8 cellular contexts compared by ENCODE assay signal in genomic region chr19:18322318-18322758, GRCh38. TPM values are rescaled to one million over a fixed set of nuclear protein-coding genes. Genes with fewer than 3 reads are reported as not detected.
DNase-seq lines count a peak whose midpoint lies in the region; ATAC-seq and TF ChIP-seq lines count a peak whose summit lies in the region.

No MANE protein-coding gene starts in this region.

- H3K4me3 Mint-ChIP-seq in activated T-helper 2 cell treated with anti-CD3 and anti-CD28 coated beads, Interferon-gamma antibody, Interleukin-2, Interleukin-4, amounts not matched to agents 10 μg/mL and 5 μg/mL and 100 μg/mL, durations not matched to agents 14 hours and 24 hours and 36 hours (ENCODE audit: low read depth), result peak overlapping the region; percentile 94

- H3K27ac Mint-ChIP-seq in activated T-helper 2 cell treated with anti-CD3 and anti-CD28 coated beads, Interferon-gamma antibody, Interleukin-2, Interleukin-4, amounts not matched to agents 10 μg/mL and 5 μg/mL and 100 μg/mL, durations not matched to agents 14 hours and 24 hours and 36 hours, result peak overlapping the region; percentile 97

- H3K4me1 ChIP-seq in left ventricle myocardium inferior, result peaks cover 69% of the 10 kb centered on the region

- H3K9me3 ChIP-seq in AG04450 (ENCODE audit: control insufficient read depth, insufficient read depth, low read length), result no peaks in the 10 kb centered on the region
- no peaks in the 10 kb centered on the region for H3K9me3 ChIP-seq in left ventricle myocardium inferior (replicated peaks)

- no peak for DNase-seq in AG04450 (ENCODE audit: low read depth, low spot score)
- DNase-seq in GM10266 (ENCODE audit: extremely low spot score), result peak; percentile 63
- peak; percentile 25 for DNase-seq in NCI-H1694 treated with DMSO at 0.1 percent for 48 hours (lab: John Stamatoyannopoulos, UW)
- DNase-seq in activated T-helper 2 cell treated with anti-CD3 and anti-CD28 coated beads, Interferon-gamma antibody, Interleukin-2, Interleukin-4, amounts not matched to agents 10 μg/mL and 5 μg/mL and 100 μg/mL, durations not matched to agents 14 hours and 24 hours and 36 hours (ENCODE audit: low spot score), result peak; percentile 52
- peak; percentile 46 for DNase-seq in left ventricle myocardium inferior
- DNase-seq in retinal pigment epithelial cell (ENCODE audit: low read depth), result peak; percentile 49

- CTCF ChIA-PET in AG04450 (lab: Charles Lee), result interaction anchor here (0.6 to 3.7 kb wide), 11 partner anchors 11 to 209 kb away, joined by 3 to 58 read pairs (median 4); partner anchors contain the start of gene JUND

- POLR2A ChIA-PET in AG04450 (lab: Yijun Ruan, JAX), result interaction anchor here (0.6 to 3.3 kb wide), 10 partner anchors 14 to 127 kb away, joined by 3 to 92 read pairs (median 4); partner anchors contain the start of gene JUND

- ATAC-seq in GM19452 (IDR thresholded peaks at IDR 0.05; ENCODE audit: unreplicated experiment), result no peak
- no peak for ATAC-seq in esophagus mucosa

- H3K27ac ChIP-seq in AG04450 (ENCODE audit: low read depth, low read length) (peak overlapping the region; percentile 47), left ventricle myocardium inferior (replicated peaks) (peak overlapping the region; percentile 96)

- H3K4me1 Mint-ChIP-seq in activated T-helper 2 cell treated with anti-CD3 and anti-CD28 coated beads, Interferon-gamma antibody, Interleukin-2, Interleukin-4, amounts not matched to agents 10 μg/mL and 5 μg/mL and 100 μg/mL, durations not matched to agents 14 hours and 24 hours and 36 hours (ENCODE audit: low read depth), result peaks cover 52% of the 10 kb centered on the region

- TF ChIP-seq CTCF in AG04450 (IDR thresholded peaks at IDR 0.05; ENCODE audit: low read depth, low read length), result peak; percentile 33
- TF ChIP-seq CTCF in GM10266 (IDR thresholded peaks at IDR 0.05; ENCODE audit: control insufficient read depth, insufficient read depth, low read depth, missing control alignments), result peak; percentile 41
- no peak for TF ChIP-seq CTCF in left ventricle myocardium inferior (IDR thresholded peaks at IDR 0.05; ENCODE audit: borderline replicate concordance)
- peak; percentile 54 for TF ChIP-seq CTCF in retinal pigment epithelial cell (conservative IDR thresholded peaks at IDR 0.05; ENCODE audit: low read depth, low read length)

- H3K36me3 ChIP-seq in left ventricle myocardium inferior, result no peaks in the 10 kb centered on the region

- H3K27me3 Mint-ChIP-seq in activated T-helper 2 cell treated with anti-CD3 and anti-CD28 coated beads, Interferon-gamma antibody, Interleukin-2, Interleukin-4, amounts not matched to agents 10 μg/mL and 5 μg/mL and 100 μg/mL, durations not matched to agents 14 hours and 24 hours and 36 hours (ENCODE audit: low read depth), result no peaks in the 10 kb centered on the region

- H3K9me3 Mint-ChIP-seq in activated T-helper 2 cell treated with anti-CD3 and anti-CD28 coated beads, Interferon-gamma antibody, Interleukin-2, Interleukin-4, amounts not matched to agents 10 μg/mL and 5 μg/mL and 100 μg/mL, durations not matched to agents 14 hours and 24 hours and 36 hours, result no peaks in the 10 kb centered on the region

- intact Hi-C loops in activated T-helper 2 cell treated with anti-CD3 and anti-CD28 coated beads, Interferon-gamma antibody, Interleukin-2, Interleukin-4, amounts not matched to agents 10 μg/mL and 5 μg/mL and 100 μg/mL, durations not matched to agents 14 hours and 24 hours and 36 hours (cut with micrococcal nuclease), result loop anchor here (5.0 kb wide), 1 partner anchor 130 kb away; the partner anchor contains the start of gene MPV17L2
- intact Hi-C loops in left ventricle myocardium inferior (cut with micrococcal nuclease), result loop anchor here (2.0 kb wide), 1 partner anchor 44 kb away; no protein-coding TSS in a partner anchor

- H3K27me3 ChIP-seq in AG04450 (ENCODE audit: control insufficient read depth, insufficient read depth, low read length), result no peaks in the 10 kb centered on the region
- H3K27me3 ChIP-seq in left ventricle myocardium inferior (ENCODE audit: low read depth), result no peaks in the 10 kb centered on the region

- peaks cover 50% of the 10 kb centered on the region for H3K36me3 Mint-ChIP-seq in activated T-helper 2 cell treated with anti-CD3 and anti-CD28 coated beads, Interferon-gamma antibody, Interleukin-2, Interleukin-4, amounts not matched to agents 10 μg/mL and 5 μg/mL and 100 μg/mL, durations not matched to agents 14 hours and 24 hours and 36 hours (ENCODE audit: low read depth)

- H3K4me3 ChIP-seq in AG04450 (ENCODE audit: low read depth, low read length) (peak overlapping the region; percentile 79), left ventricle myocardium inferior (peak overlapping the region; percentile 83), retinal pigment epithelial cell (ENCODE audit: low read length) (peak overlapping the region; percentile 77)

RNA-seq across cellular contexts. Expression of gene LSM4, which starts 0.5 kb away (rescaled TPM):
- polyA plus RNA-seq in AG04450 (2011; rRNA removed), result 58.6 and 69.3 TPM in 2 replicates
- 22.1 and 25.7 TPM in 2 replicates for polyA minus RNA-seq in AG04450 (2011; rRNA and poly(A)+ RNA removed)
- 198 and 208 TPM in 2 replicates for total RNA-seq in activated T-helper 2 cell treated with anti-CD3 and anti-CD28 coated beads, Interferon-gamma antibody, Interleukin-2, Interleukin-4, amounts not matched to agents 10 μg/mL and 5 μg/mL and 100 μg/mL, durations not matched to agents 14 hours and 24 hours and 36 hours
- total RNA-seq in left ventricle myocardium inferior, result 94.8 TPM
- 85.0 TPM for total RNA-seq in esophagus mucosa

RNA-seq across cellular contexts. Expression of gene PGPEP1, which starts 18.1 kb away (rescaled TPM):
- polyA plus RNA-seq in AG04450 (2011; rRNA removed), result 22.0 and 29.1 TPM in 2 replicates
- 78.8 and 120 TPM in 2 replicates for polyA minus RNA-seq in AG04450 (2011; rRNA and poly(A)+ RNA removed)
- total RNA-seq in activated T-helper 2 cell treated with anti-CD3 and anti-CD28 coated beads, Interferon-gamma antibody, Interleukin-2, Interleukin-4, amounts not matched to agents 10 μg/mL and 5 μg/mL and 100 μg/mL, durations not matched to agents 14 hours and 24 hours and 36 hours, result 24.9 and 29.4 TPM in 2 replicates
- total RNA-seq in left ventricle myocardium inferior (38.8 TPM), esophagus mucosa (5.5 TPM)

RNA-seq across cellular contexts. Expression of gene JUND, which starts 40.9 kb away (rescaled TPM):
- polyA plus RNA-seq in AG04450 (2011; rRNA removed), result 48.6 and 67.8 TPM in 2 replicates
- polyA minus RNA-seq in AG04450 (2011; rRNA and poly(A)+ RNA removed), result 30.6 and 31.7 TPM in 2 replicates
- 462 and 464 TPM in 2 replicates for total RNA-seq in activated T-helper 2 cell treated with anti-CD3 and anti-CD28 coated beads, Interferon-gamma antibody, Interleukin-2, Interleukin-4, amounts not matched to agents 10 μg/mL and 5 μg/mL and 100 μg/mL, durations not matched to agents 14 hours and 24 hours and 36 hours
- 107 TPM for total RNA-seq in left ventricle myocardium inferior
- total RNA-seq in esophagus mucosa, result 61.5 TPM

RNA-seq across cellular contexts. Expression of gene IQCN, which starts 48.1 kb away (rescaled TPM):
- polyA plus RNA-seq in AG04450 (2011; rRNA removed), result 0.45 and 0.53 TPM in 2 replicates
- polyA minus RNA-seq in AG04450 (2011; rRNA and poly(A)+ RNA removed), result 1.5 and 1.6 TPM in 2 replicates
- total RNA-seq in activated T-helper 2 cell treated with anti-CD3 and anti-CD28 coated beads, Interferon-gamma antibody, Interleukin-2, Interleukin-4, amounts not matched to agents 10 μg/mL and 5 μg/mL and 100 μg/mL, durations not matched to agents 14 hours and 24 hours and 36 hours, result 2.9 and 3.3 TPM in 2 replicates
- total RNA-seq in left ventricle myocardium inferior, result 0.49 TPM
- total RNA-seq in esophagus mucosa, result 0.56 TPM
